In the genomic region with DNA sequence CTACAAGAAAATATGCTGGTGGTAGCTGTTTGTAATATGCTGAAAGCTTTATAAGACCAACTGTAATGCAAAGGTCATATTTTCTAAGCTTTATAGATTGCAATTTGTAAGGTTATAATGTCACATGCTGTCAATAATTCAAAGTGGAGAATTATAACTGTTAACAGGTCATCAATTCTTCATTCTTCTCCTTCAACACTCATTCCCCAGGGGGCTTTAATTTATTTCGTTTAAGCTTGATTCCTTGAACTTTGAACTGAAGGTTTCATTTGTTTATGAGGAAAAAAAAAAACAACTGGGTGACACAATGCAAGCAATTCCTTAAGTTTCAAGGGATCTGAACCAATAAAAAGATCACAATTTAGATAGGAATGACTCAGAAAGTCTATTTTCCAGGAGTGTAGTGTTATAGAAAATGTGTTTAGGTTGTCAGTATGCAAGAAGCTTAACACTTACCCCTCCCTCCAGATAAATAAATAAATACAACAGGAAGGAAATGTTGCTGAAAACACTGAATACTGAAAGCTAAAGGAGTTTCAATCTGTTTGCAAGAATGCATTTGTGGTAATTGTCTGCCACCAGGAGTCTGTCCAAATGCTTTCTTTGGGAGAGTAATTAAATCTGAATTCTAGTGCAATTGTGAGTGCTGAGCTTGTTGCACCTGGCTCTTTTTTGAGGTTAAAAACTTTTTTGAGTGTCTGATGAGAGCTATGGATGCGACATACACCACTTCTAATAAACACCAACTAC, we compare ENCODE assay signal across 8 cellular contexts.
DNase-seq lines count a peak whose midpoint lies in the region; ATAC-seq and TF ChIP-seq lines count a peak whose summit lies in the region.

No MANE protein-coding gene starts in this region.

- POLR2A ChIA-PET in CD8-positive, alpha-beta memory T cell (lab: Charles Lee), result no interaction called here
- POLR2A ChIA-PET in MCF 10A (lab: Yijun Ruan, JAX), result interaction anchor here (0.5 kb wide), 1 partner anchor 98 kb away, joined by 3 read pairs; no protein-coding TSS in a partner anchor

- no peaks in the 10 kb centered on the region for H3K4me1 ChIP-seq in CD8-positive, alpha-beta memory T cell (ENCODE audit: insufficient read depth, low read length)

- no peak overlapping the region for H3K4me3 ChIP-seq in CD8-positive, alpha-beta memory T cell (ENCODE audit: low read length)

- DNase-seq in Caki2 (ENCODE audit: low read depth) (peak; percentile 1), MCF 10A (ENCODE audit: unreplicated experiment) (no peak), GM13976 (ENCODE audit: low spot score) (no peak)
- DNase-seq in CD8-positive, alpha-beta memory T cell, result no peak
- DNase-seq in central memory CD4-positive, alpha-beta T cell, result no peak

- H3K36me3 ChIP-seq in CD8-positive, alpha-beta memory T cell (ENCODE audit: insufficient read depth, low read length), result no peaks in the 10 kb centered on the region

- BruUV-seq in MCF 10A (replicated peaks; lab: Mats Ljungman, UMichigan), result no TSS peak

- intact Hi-C loops in MCF 10A (cut with micrococcal nuclease), result no loop called here

- H3K9me3 ChIP-seq in CD8-positive, alpha-beta memory T cell (ENCODE audit: low read length), result no peaks in the 10 kb centered on the region

- H3K27ac Mint-ChIP-seq in CD8-positive, alpha-beta memory T cell, result no peak overlapping the region
- no peak overlapping the region for H3K27ac Mint-ChIP-seq in MCF 10A (ENCODE audit: low read depth, unreplicated experiment)

- in situ Hi-C loops in Caki2 (cut with HindIII; ENCODE audit: low pct_unique_long_range_greater_than_20kb, low sequenced_read_pairs), result no loop called here
- in situ Hi-C loops in GM13976 (cut with MboI; ENCODE audit: low sequenced_read_pairs, unreplicated experiment), result no loop called here

- peak; percentile 81 for ATAC-seq in GM19324 (IDR thresholded peaks at IDR 0.05; ENCODE audit: low FRiP score, unreplicated experiment)
- ATAC-seq in HG02642 (IDR thresholded peaks at IDR 0.05; ENCODE audit: poor library complexity, unreplicated experiment), result peak; percentile 88
- peak; percentile 83 for ATAC-seq in HG03571 (IDR thresholded peaks at IDR 0.05; ENCODE audit: unreplicated experiment)

- TF ChIP-seq CTCF in MCF 10A (IDR thresholded peaks at IDR 0.05; ENCODE audit: unreplicated experiment) (no peak), GM13976 (IDR thresholded peaks at IDR 0.05; ENCODE audit: borderline replicate concordance, control extremely low read depth, extremely low read depth, insufficient read depth, missing control alignments) (no peak)

- CTCF ChIA-PET in CD8-positive, alpha-beta memory T cell (lab: Charles Lee), result no interaction called here
- CTCF ChIA-PET in MCF 10A (lab: Yijun Ruan, JAX), result interaction anchor here (0.7 to 2.1 kb wide), 3 partner anchors 11 to 275 kb away, joined by 3 to 10 read pairs (median 3); no protein-coding TSS in a partner anchor

- no peaks in the 10 kb centered on the region for H3K4me1 Mint-ChIP-seq in CD8-positive, alpha-beta memory T cell
- H3K4me1 Mint-ChIP-seq in MCF 10A (ENCODE audit: insufficient read depth, unreplicated experiment), result peaks cover 10% of the 10 kb centered on the region

- no peak overlapping the region for H3K27ac ChIP-seq in CD8-positive, alpha-beta memory T cell (ENCODE audit: low read depth, low read length)

- no peaks in the 10 kb centered on the region for H3K27me3 ChIP-seq in CD8-positive, alpha-beta memory T cell (ENCODE audit: insufficient read depth, low read length, poor library complexity, severe bottlenecking)

- H3K9me3 Mint-ChIP-seq in CD8-positive, alpha-beta memory T cell, result peaks cover 3 to 10% (median 3%) of the 10 kb centered on the region in 5 donors
- H3K9me3 Mint-ChIP-seq in MCF 10A (ENCODE audit: unreplicated experiment), result no peaks in the 10 kb centered on the region

- H3K4me3 Mint-ChIP-seq in CD8-positive, alpha-beta memory T cell, result no peak overlapping the region
- H3K4me3 Mint-ChIP-seq in MCF 10A (ENCODE audit: unreplicated experiment), result no peak overlapping the region

- no peaks in the 10 kb centered on the region for H3K27me3 Mint-ChIP-seq in CD8-positive, alpha-beta memory T cell
- H3K27me3 Mint-ChIP-seq in MCF 10A (ENCODE audit: insufficient read depth, unreplicated experiment), result no peaks in the 10 kb centered on the region

- H3K36me3 Mint-ChIP-seq in CD8-positive, alpha-beta memory T cell, result peaks cover 0 to 4% (median 0%) of the 10 kb centered on the region in 3 donors
- no peaks in the 10 kb centered on the region for H3K36me3 Mint-ChIP-seq in MCF 10A (ENCODE audit: insufficient read depth, unreplicated experiment)
